Comparison of ENCODE assay signal across 12 cellular contexts in genomic region chr1:243924588-243925349, GRCh38.
DNase-seq lines count a peak whose midpoint lies in the region; ATAC-seq, FAIRE-seq and TF ChIP-seq lines count a peak whose summit lies in the region.
"Had no signal": no experiment of that assay in that cellular context is flagged by ENCODE, and none has a peak within 500 bp of the region (broad histone marks: within the 10 kb centered on the region; RNA-seq: fewer than 3 reads in every experiment).

No MANE protein-coding gene starts in this region.

- intact Hi-C loops in K562 (cut with micrococcal nuclease): no loop called here

- no peak for TF ChIP-seq POLR2A in K562 (conservative IDR thresholded peaks at IDR 0.05)

- peaks cover 8 to 16% of the 10 kb centered on the region in 2 experiments; a peak in 3 of 5 replicates for H3K27me3 ChIP-seq in K562 (ENCODE audit: control insufficient read depth in 2 of 2, insufficient read depth in 2 of 2, low read length in 2 of 2)
- H3K27me3 ChIP-seq: colonic mucosa had no signal

- in situ Hi-C loops in K562 (cut with MboI): no loop called here

- no peak overlapping the region for H2AFZ ChIP-seq in K562 (ENCODE audit: low read depth, low read length)

- no TSS peak for BruUV-seq in K562 (replicated peaks; lab: Mats Ljungman, UMichigan)

- WGBS in K562 (ENCODE audit: insufficient coverage, low coverage, missing lambda C conversion rate): 4% methylated on average over 11 of the region's 11 CpGs

- peaks cover 0 to 4% of the 10 kb centered on the region in 2 experiments; a peak in 3 of 5 replicates for H3K4me1 ChIP-seq in K562 (replicated peaks in 1 of 2; ENCODE audit: control insufficient read depth in 2 of 2, insufficient read depth in 2 of 2, low read length in 2 of 2)
- H3K4me1 ChIP-seq: colonic mucosa had no signal

- H4K20me1 ChIP-seq in K562 (replicated peaks; ENCODE audit: control insufficient read depth, insufficient read depth, low read length): 0 out of 2 replicates have a peak, but pooled peaks cover 3% of the 10 kb centered on the region

- CTCF ChIA-PET in K562 (lab: Yijun Ruan, JAX; ENCODE audit: low intra/inter-chr PET ratio): no interaction called here

- H3K9me1 ChIP-seq in K562 (ENCODE audit: control insufficient read depth, insufficient read depth, low read length): no peaks in the 10 kb centered on the region

- H3K79me2 ChIP-seq in K562 (ENCODE audit: control insufficient read depth, insufficient read depth, low read length): no peaks in the 10 kb centered on the region

- no peaks in the 10 kb centered on the region for H3K36me3 ChIP-seq in K562 (ENCODE audit: control insufficient read depth, insufficient read depth, low read length)
- H3K36me3 ChIP-seq: colonic mucosa had no signal

- no peak overlapping the region for H3K9ac ChIP-seq in K562 (ENCODE audit: insufficient read depth in 1 of 2, low read depth in 2 of 2, low read length in 2 of 2)

- no peak overlapping the region for H3K4me3 ChIP-seq in K562
- H3K4me3 ChIP-seq: colonic mucosa had no signal

- H3K27ac ChIP-seq in K562 (ENCODE audit: extremely low read depth, low read depth, low read length): no peak overlapping the region
- H3K27ac ChIP-seq: colonic mucosa had no signal

- DNase-seq in EL: peak; percentile 65
- peak; percentile 13 for DNase-seq in LHCN-M2 (ENCODE audit: low read depth)
- DNase-seq in K562 (ENCODE audit: extremely low read depth in 1 of 4, low spot score in 3 of 4): no peak
- DNase-seq in iris pigment epithelial cell (ENCODE audit: low read depth): peak; percentile 28
- no peak for DNase-seq in amygdala (lab: John Stamatoyannopoulos, UW)
- DNase-seq in effector CD4-positive, alpha-beta T cell: no peak
- DNase-seq in SHP77 treated with DMSO at 0.1 percent for 48 hours (lab: John Stamatoyannopoulos, UW): no peak
- DNase-seq: colonic mucosa, Kasumi-1 had no signal

- no peak overlapping the region for H3K4me2 ChIP-seq in K562 (ENCODE audit: insufficient read depth, low read length)

- POLR2A ChIA-PET in K562 (lab: Yijun Ruan, JAX): interaction anchor here (0.6 kb wide), 1 partner anchor 226 kb away, joined by 3 read pairs; no protein-coding TSS in a partner anchor

- TF ChIP-seq RAD21 in K562 (CRISPR knock-in tag; conservative IDR thresholded peaks at IDR 0.05 in 1 of 2, IDR thresholded peaks at IDR 0.05 in 1 of 2): no peak

- ATAC-seq in K562 (no peak; the same call in 2 of the 3 replicates), HG03280 (IDR thresholded peaks at IDR 0.05; ENCODE audit: unreplicated experiment) (no peak)
- ATAC-seq: activated naive CD4-positive, alpha-beta T cell treated with anti-CD3 and anti-CD28 coated beads, Interleukin-2, amount 50 U/mL, for 72 hours had no signal

- TF ChIP-seq EP300 in K562 (IDR thresholded peaks at IDR 0.05; ENCODE audit: low read length): no peak

- no peak for FAIRE-seq in K562 (lab: Jason Lieb, UNC)
- FAIRE-seq: frontal cortex had no signal

- no peak for TF ChIP-seq CTCF in K562 (IDR thresholded peaks at IDR 0.05 in 2 of 3, conservative IDR thresholded peaks at IDR 0.05 in 1 of 3; ENCODE audit: insufficient read depth in 2 of 3, low read depth in 1 of 3, low read length in 3 of 3)

- no peaks in the 10 kb centered on the region for H3K9me3 ChIP-seq in K562 (replicated peaks; ENCODE audit: control insufficient read depth, insufficient read depth, low read depth, low read length)
- H3K9me3 ChIP-seq: colonic mucosa had no signal

TF ChIP-seq in K562, 482 proteins besides CTCF, POLR2A, EP300 and RAD21:
- TF ChIP-seq CEBPB (tag; IDR thresholded peaks at IDR 0.05) (peak; percentile 65), ZKSCAN3 (CRISPR knock-in tag; IDR thresholded peaks at IDR 0.05) (no peak)

Comparison
In these comparisons a context has a peak if more than half of its experiments do, and no peak if none do; other contexts are left out.
1. DNase-seq: peak in EL (single experiment), LHCN-M2 (single experiment) and iris pigment epithelial cell (single experiment); none in K562 (0 of 4), amygdala (0 of 56), effector CD4-positive, alpha-beta T cell (single experiment) and SHP77 treated with DMSO at 0.1 percent for 48 hours (single experiment).